8 cellular contexts compared by ENCODE assay signal in the genomic region with DNA sequence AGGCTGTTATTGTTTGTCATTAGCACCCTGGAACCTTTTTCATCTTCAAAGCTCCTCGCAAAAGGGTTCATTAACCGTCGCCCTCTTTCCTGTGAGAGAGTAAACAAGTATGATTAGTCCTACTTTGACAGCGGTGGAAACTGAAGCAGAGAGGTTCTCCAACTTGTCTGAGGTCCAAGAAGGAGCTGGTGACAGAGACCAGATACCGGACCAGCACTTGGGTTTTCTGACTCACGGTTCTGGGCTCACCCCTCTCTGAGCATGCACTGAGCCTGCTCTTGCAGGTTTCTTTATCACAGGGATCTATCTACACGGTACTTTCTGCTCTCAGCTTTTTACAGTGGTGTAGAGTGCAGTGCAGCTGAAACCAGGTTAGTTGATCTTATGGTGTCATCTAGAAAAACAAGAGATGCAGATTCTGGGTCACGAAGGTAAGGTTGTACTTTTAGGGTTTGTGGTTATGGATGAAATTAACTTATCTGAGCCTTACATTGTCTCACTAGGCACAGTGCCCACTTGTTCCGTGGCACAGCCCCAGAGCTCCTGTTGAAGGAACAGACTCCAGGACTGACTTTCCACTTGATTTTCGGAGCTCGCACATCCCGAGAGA.
DNase-seq lines count a peak whose midpoint lies in the region; ATAC-seq and TF ChIP-seq lines count a peak whose summit lies in the region.

No MANE protein-coding gene starts in this region.

- H3K9me3 ChIP-seq in left lung, result no peaks in the 10 kb centered on the region

- H3K36me3 Mint-ChIP-seq in activated T-helper 2 cell treated with anti-CD3 and anti-CD28 coated beads, Interferon-gamma antibody, Interleukin-2, Interleukin-4, amounts not matched to agents 10 μg/mL and 5 μg/mL and 100 μg/mL, durations not matched to agents 14 hours and 24 hours and 36 hours (ENCODE audit: low read depth), result peaks cover 54% of the 10 kb centered on the region
- H3K36me3 Mint-ChIP-seq in stimulated activated memory B cell treated with anti-CD40 and anti-IgM and Interleukin-4, amounts not matched to agents 10 μg/mL and 1 μg/mL and 100 μg/mL, for 72 hours, result peaks cover 29% of the 10 kb centered on the region

- intact Hi-C loops in activated T-helper 2 cell treated with anti-CD3 and anti-CD28 coated beads, Interferon-gamma antibody, Interleukin-2, Interleukin-4, amounts not matched to agents 10 μg/mL and 5 μg/mL and 100 μg/mL, durations not matched to agents 14 hours and 24 hours and 36 hours (cut with micrococcal nuclease), result loop anchor here (1.0 to 5.0 kb wide), 9 partner anchors 8 to 1756 kb away; partner anchors contain the start of genes EVL, HSP90AA1 and ZNF839
- intact Hi-C loops in left lung (cut with DNase I), result no loop called here

- H3K27me3 Mint-ChIP-seq in activated T-helper 2 cell treated with anti-CD3 and anti-CD28 coated beads, Interferon-gamma antibody, Interleukin-2, Interleukin-4, amounts not matched to agents 10 μg/mL and 5 μg/mL and 100 μg/mL, durations not matched to agents 14 hours and 24 hours and 36 hours (ENCODE audit: low read depth), result no peaks in the 10 kb centered on the region
- no peaks in the 10 kb centered on the region for H3K27me3 Mint-ChIP-seq in stimulated activated memory B cell treated with anti-CD40 and anti-IgM and Interleukin-4, amounts not matched to agents 10 μg/mL and 1 μg/mL and 100 μg/mL, for 72 hours

- peak overlapping the region; percentile 75 for H3K4me3 Mint-ChIP-seq in activated T-helper 2 cell treated with anti-CD3 and anti-CD28 coated beads, Interferon-gamma antibody, Interleukin-2, Interleukin-4, amounts not matched to agents 10 μg/mL and 5 μg/mL and 100 μg/mL, durations not matched to agents 14 hours and 24 hours and 36 hours (ENCODE audit: low read depth)
- peak overlapping the region; percentile 77 for H3K4me3 Mint-ChIP-seq in stimulated activated memory B cell treated with anti-CD40 and anti-IgM and Interleukin-4, amounts not matched to agents 10 μg/mL and 1 μg/mL and 100 μg/mL, for 72 hours

- H3K27ac Mint-ChIP-seq in activated T-helper 2 cell treated with anti-CD3 and anti-CD28 coated beads, Interferon-gamma antibody, Interleukin-2, Interleukin-4, amounts not matched to agents 10 μg/mL and 5 μg/mL and 100 μg/mL, durations not matched to agents 14 hours and 24 hours and 36 hours, result peak overlapping the region; percentile 97
- peak overlapping the region; percentile 100 for H3K27ac Mint-ChIP-seq in stimulated activated memory B cell treated with anti-CD40 and anti-IgM and Interleukin-4, amounts not matched to agents 10 μg/mL and 1 μg/mL and 100 μg/mL, for 72 hours

- peak; percentile 75 for DNase-seq in activated T-helper 2 cell treated with anti-CD3 and anti-CD28 coated beads, Interferon-gamma antibody, Interleukin-2, Interleukin-4, amounts not matched to agents 10 μg/mL and 5 μg/mL and 100 μg/mL, durations not matched to agents 14 hours and 24 hours and 36 hours (ENCODE audit: low spot score)
- DNase-seq in left lung, result no peak
- no peak for DNase-seq in NCI-H345 (lab: John Stamatoyannopoulos, UW)
- no peak for DNase-seq in NCI-H2171 (lab: John Stamatoyannopoulos, UW)

- H3K27ac ChIP-seq in left lung, result peak overlapping the region; percentile 89 to 95

- H3K4me1 Mint-ChIP-seq in activated T-helper 2 cell treated with anti-CD3 and anti-CD28 coated beads, Interferon-gamma antibody, Interleukin-2, Interleukin-4, amounts not matched to agents 10 μg/mL and 5 μg/mL and 100 μg/mL, durations not matched to agents 14 hours and 24 hours and 36 hours (ENCODE audit: low read depth), result peaks cover 80% of the 10 kb centered on the region
- peaks cover 87% of the 10 kb centered on the region for H3K4me1 Mint-ChIP-seq in stimulated activated memory B cell treated with anti-CD40 and anti-IgM and Interleukin-4, amounts not matched to agents 10 μg/mL and 1 μg/mL and 100 μg/mL, for 72 hours

- no peaks in the 10 kb centered on the region for H3K27me3 ChIP-seq in left lung

- TF ChIP-seq CTCF in left lung (IDR thresholded peaks at IDR 0.05), result no peak

- no peaks in the 10 kb centered on the region for H3K9me3 Mint-ChIP-seq in activated T-helper 2 cell treated with anti-CD3 and anti-CD28 coated beads, Interferon-gamma antibody, Interleukin-2, Interleukin-4, amounts not matched to agents 10 μg/mL and 5 μg/mL and 100 μg/mL, durations not matched to agents 14 hours and 24 hours and 36 hours
- H3K9me3 Mint-ChIP-seq in stimulated activated memory B cell treated with anti-CD40 and anti-IgM and Interleukin-4, amounts not matched to agents 10 μg/mL and 1 μg/mL and 100 μg/mL, for 72 hours, result no peaks in the 10 kb centered on the region

- peaks cover 0 to 12% of the 10 kb centered on the region in 2 donors for H3K36me3 ChIP-seq in left lung

- H3K4me1 ChIP-seq in left lung, result peaks cover 20 to 65% of the 10 kb centered on the region in 2 donors

- peak; percentile 40 for ATAC-seq in GM19397 (IDR thresholded peaks at IDR 0.05; ENCODE audit: unreplicated experiment)
- peak; percentile 38 for ATAC-seq in HG03558 (IDR thresholded peaks at IDR 0.05; ENCODE audit: extremely low read depth, unreplicated experiment)
- ATAC-seq in left lung, result peak; percentile 62
- peak; percentile 55 for ATAC-seq in stimulated activated memory B cell treated with anti-CD40 and anti-IgM and Interleukin-4, amounts not matched to agents 10 μg/mL and 1 μg/mL and 100 μg/mL, for 72 hours
- no peak for ATAC-seq in HG02884 (IDR thresholded peaks at IDR 0.05; ENCODE audit: unreplicated experiment)

- peak overlapping the region in 1 of 2 donors; percentile 8 for H3K4me3 ChIP-seq in left lung
